Comparison of ENCODE assay signal across 10 cellular contexts in genomic region chr4:147103403-147103946, GRCh38.
DNase-seq lines count a peak whose midpoint lies in the region; ATAC-seq and TF ChIP-seq lines count a peak whose summit lies in the region.
"Had no signal": no experiment of that assay in that cellular context is flagged by ENCODE, and none has a peak within 500 bp of the region (broad histone marks: within the 10 kb centered on the region; RNA-seq: fewer than 3 reads in every experiment).

No MANE protein-coding gene starts in this region.

- no peaks in the 10 kb centered on the region for H3K9me3 ChIP-seq in thoracic aorta
- H3K9me3 ChIP-seq: neutrophil had no signal

- CTCF ChIA-PET in activated CD8-positive, alpha-beta T cell treated with anti-CD3 and anti-CD28 coated beads for 36 hours (lab: Charles Lee): interaction anchor here (0.9 kb wide), 1 partner anchor 40 kb away, joined by 3 read pairs; no protein-coding TSS in a partner anchor

- POLR2A ChIA-PET in activated CD8-positive, alpha-beta T cell treated with anti-CD3 and anti-CD28 coated beads for 36 hours (lab: Charles Lee): no interaction called here

- ATAC-seq in thoracic aorta (ENCODE audit: insufficient number of reproducible peaks, low FRiP score, low read depth): peak; percentile 97
- ATAC-seq in natural killer cell treated with Interleukin-12 subunit alpha and Interleukin-12 subunit beta and Interleukin-15 and Interleukin-18, amount 100 ng/mL, for 72 hours: no peak
- ATAC-seq in activated CD8-positive, alpha-beta T cell treated with anti-CD3 and anti-CD28 coated beads for 36 hours: no peak
- no peak for ATAC-seq in GM21423 (IDR thresholded peaks at IDR 0.05; ENCODE audit: unreplicated experiment)

- H3K4me1 ChIP-seq in thoracic aorta (ENCODE audit: control insufficient read depth in 1 of 2, low read depth in 2 of 2): peaks cover 11 to 17% of the 10 kb centered on the region in 2 donors

- H3K36me3 ChIP-seq in thoracic aorta: no peaks in the 10 kb centered on the region
- H3K36me3 ChIP-seq: neutrophil, WERI-Rb-1 had no signal

- DNase-seq in HFFc6 (peak; percentile 96), choroid plexus epithelial cell (ENCODE audit: low read depth) (peak; percentile 97), left kidney (ENCODE audit: low read depth, low spot score) (peak; percentile 28), thoracic aorta (ENCODE audit: low spot score) (peak; percentile 75), NCI-H2171 (lab: John Stamatoyannopoulos, UW) (no peak)
- no peak for DNase-seq in natural killer cell treated with Interleukin-12 subunit alpha and Interleukin-12 subunit beta and Interleukin-15 and Interleukin-18, amount 100 ng/mL, for 72 hours (ENCODE audit: low spot score)
- no peak for DNase-seq in activated CD8-positive, alpha-beta T cell treated with anti-CD3 and anti-CD28 coated beads for 36 hours
- DNase-seq: WERI-Rb-1 had no signal

- peaks cover 32% of the 10 kb centered on the region for H3K4me1 Mint-ChIP-seq in HFFc6 (ENCODE audit: low read depth)
- H3K4me1 Mint-ChIP-seq in natural killer cell treated with Interleukin-12 subunit alpha and Interleukin-12 subunit beta and Interleukin-15 and Interleukin-18, amount 100 ng/mL, for 72 hours (ENCODE audit: low read depth in 2 of 2): no peaks in the 10 kb centered on the region
- no peaks in the 10 kb centered on the region for H3K4me1 Mint-ChIP-seq in activated CD8-positive, alpha-beta T cell treated with anti-CD3 and anti-CD28 coated beads for 36 hours (ENCODE audit: low read depth)

- intact Hi-C loops in activated CD8-positive, alpha-beta T cell treated with anti-CD3 and anti-CD28 coated beads for 36 hours (cut with micrococcal nuclease): no loop called here

- H3K27me3 ChIP-seq in thoracic aorta (replicated peaks; ENCODE audit: insufficient read depth): no peaks in the 10 kb centered on the region

- H3K9me3 Mint-ChIP-seq in HFFc6: no peaks in the 10 kb centered on the region
- no peaks in the 10 kb centered on the region for H3K9me3 Mint-ChIP-seq in natural killer cell treated with Interleukin-12 subunit alpha and Interleukin-12 subunit beta and Interleukin-15 and Interleukin-18, amount 100 ng/mL, for 72 hours
- no peaks in the 10 kb centered on the region for H3K9me3 Mint-ChIP-seq in activated CD8-positive, alpha-beta T cell treated with anti-CD3 and anti-CD28 coated beads for 36 hours

- TF ChIP-seq CTCF in HFFc6 (IDR thresholded peaks at IDR 0.05) (no peak), choroid plexus epithelial cell (conservative IDR thresholded peaks at IDR 0.05; ENCODE audit: low read depth, low read length) (peak; percentile 34), thoracic aorta (IDR thresholded peaks at IDR 0.05) (no peak)
- no peak for TF ChIP-seq CTCF in activated CD8-positive, alpha-beta T cell treated with anti-CD3 and anti-CD28 coated beads for 36 hours (IDR thresholded peaks at IDR 0.05)

- H3K36me3 Mint-ChIP-seq in HFFc6 (ENCODE audit: low read depth): no peaks in the 10 kb centered on the region
- no peaks in the 10 kb centered on the region for H3K36me3 Mint-ChIP-seq in natural killer cell treated with Interleukin-12 subunit alpha and Interleukin-12 subunit beta and Interleukin-15 and Interleukin-18, amount 100 ng/mL, for 72 hours
- no peaks in the 10 kb centered on the region for H3K36me3 Mint-ChIP-seq in activated CD8-positive, alpha-beta T cell treated with anti-CD3 and anti-CD28 coated beads for 36 hours (ENCODE audit: low read depth)

- peaks cover 3% of the 10 kb centered on the region for H3K27me3 Mint-ChIP-seq in HFFc6 (ENCODE audit: insufficient read depth)
- H3K27me3 Mint-ChIP-seq in natural killer cell treated with Interleukin-12 subunit alpha and Interleukin-12 subunit beta and Interleukin-15 and Interleukin-18, amount 100 ng/mL, for 72 hours: peaks cover 13 to 35% of the 10 kb centered on the region in 2 donors
- H3K27me3 Mint-ChIP-seq in activated CD8-positive, alpha-beta T cell treated with anti-CD3 and anti-CD28 coated beads for 36 hours: peaks cover 3% of the 10 kb centered on the region

- peak overlapping the region; percentile 94 for H3K27ac Mint-ChIP-seq in HFFc6
- H3K27ac Mint-ChIP-seq in natural killer cell treated with Interleukin-12 subunit alpha and Interleukin-12 subunit beta and Interleukin-15 and Interleukin-18, amount 100 ng/mL, for 72 hours: no peak overlapping the region
- H3K27ac Mint-ChIP-seq in activated CD8-positive, alpha-beta T cell treated with anti-CD3 and anti-CD28 coated beads for 36 hours: no peak overlapping the region

- peak overlapping the region; percentile 68 for H3K4me3 Mint-ChIP-seq in HFFc6
- H3K4me3 Mint-ChIP-seq in natural killer cell treated with Interleukin-12 subunit alpha and Interleukin-12 subunit beta and Interleukin-15 and Interleukin-18, amount 100 ng/mL, for 72 hours: no peak overlapping the region
- H3K4me3 Mint-ChIP-seq in activated CD8-positive, alpha-beta T cell treated with anti-CD3 and anti-CD28 coated beads for 36 hours: no peak overlapping the region

- peak overlapping the region; percentile 54 to 68 for H3K27ac ChIP-seq in thoracic aorta
- H3K27ac ChIP-seq: neutrophil, WERI-Rb-1 had no signal

- H3K4me3 ChIP-seq in choroid plexus epithelial cell (ENCODE audit: low read depth, low read length): no peak overlapping the region
- H3K4me3 ChIP-seq in thoracic aorta: peak overlapping the region; percentile 20

Comparison
In these comparisons a context has a peak if more than half of its experiments do, and no peak if none do; other contexts are left out.
1. DNase-seq: peak in HFFc6 (single experiment), choroid plexus epithelial cell (single experiment), left kidney (single experiment) and thoracic aorta (single experiment); none in NCI-H2171 (single experiment), natural killer cell treated with Interleukin-12 subunit alpha and Interleukin-12 subunit beta and Interleukin-15 and Interleukin-18, amount 100 ng/mL, for 72 hours (single experiment) and activated CD8-positive, alpha-beta T cell treated with anti-CD3 and anti-CD28 coated beads for 36 hours (single experiment).